ENCODE assay signal across 8 cellular contexts in genomic region chr12:7017870-7018349, GRCh38. TPM values are rescaled to one million over a fixed set of nuclear protein-coding genes. Genes with fewer than 3 reads are reported as not detected.
DNase-seq lines count a peak whose midpoint lies in the region; ATAC-seq and TF ChIP-seq lines count a peak whose summit lies in the region.

No MANE protein-coding gene starts in this region.

- H3K79me2 ChIP-seq in hepatocyte (peaks cover 46% of the 10 kb centered on the region), smooth muscle cell (ENCODE audit: low read depth) (no peaks in the 10 kb centered on the region)

- H3K4me1 ChIP-seq in hepatocyte (ENCODE audit: insufficient read depth) (peaks cover 14% of the 10 kb centered on the region), smooth muscle cell (ENCODE audit: low read depth) (peaks cover 9% of the 10 kb centered on the region)

- peaks cover 42% of the 10 kb centered on the region for H3K4me1 Mint-ChIP-seq in activated T-helper 1 cell treated with anti-CD3 and anti-CD28 coated beads, Interleukin-12 subunit alpha, Interleukin-12 subunit beta, Interleukin-2, Interleukin-4 antibody, amounts not matched to agents 30 ng/mL and 10 ng/mL and 1 ng/mL, durations not matched to agents 14 hours and 24 hours and 36 hours (ENCODE audit: low read depth)

- H3K9me3 ChIP-seq in hepatocyte (ENCODE audit: low read depth), result no peaks in the 10 kb centered on the region
- no peaks in the 10 kb centered on the region for H3K9me3 ChIP-seq in smooth muscle cell (replicated peaks; ENCODE audit: low read depth)

- H2AFZ ChIP-seq in hepatocyte, result peak overlapping the region; percentile 63
- H2AFZ ChIP-seq in smooth muscle cell (ENCODE audit: low read depth), result peak overlapping the region; percentile 45

- no peaks in the 10 kb centered on the region for H3K27me3 Mint-ChIP-seq in activated T-helper 1 cell treated with anti-CD3 and anti-CD28 coated beads, Interleukin-12 subunit alpha, Interleukin-12 subunit beta, Interleukin-2, Interleukin-4 antibody, amounts not matched to agents 30 ng/mL and 10 ng/mL and 1 ng/mL, durations not matched to agents 14 hours and 24 hours and 36 hours (ENCODE audit: insufficient read depth)

- peak overlapping the region; percentile 58 for H3K4me3 ChIP-seq in hepatocyte
- peak overlapping the region; percentile 71 for H3K4me3 ChIP-seq in smooth muscle cell

- H3K36me3 ChIP-seq in hepatocyte (replicated peaks; ENCODE audit: insufficient read depth, low read depth) (no peaks in the 10 kb centered on the region), smooth muscle cell (ENCODE audit: low read depth) (no peaks in the 10 kb centered on the region)

- H3K4me2 ChIP-seq in hepatocyte (peak overlapping the region; percentile 85), smooth muscle cell (peak overlapping the region; percentile 90)

- H3K27ac ChIP-seq in hepatocyte (peak overlapping the region; percentile 90), smooth muscle cell (ENCODE audit: low read depth) (peak overlapping the region; percentile 21)

- 2% methylated on average over 25 of the region's 25 CpGs for WGBS in hepatocyte (ENCODE audit: low lambda C conversion rate, missing lambda C conversion rate)
- 1% methylated on average over 24 of the region's 25 CpGs for WGBS in smooth muscle cell (ENCODE audit: low lambda C conversion rate)

- H3K27me3 ChIP-seq in hepatocyte, result no peaks in the 10 kb centered on the region
- no peaks in the 10 kb centered on the region for H3K27me3 ChIP-seq in smooth muscle cell (ENCODE audit: low read depth)

- H3K4me3 Mint-ChIP-seq in activated T-helper 1 cell treated with anti-CD3 and anti-CD28 coated beads, Interleukin-12 subunit alpha, Interleukin-12 subunit beta, Interleukin-2, Interleukin-4 antibody, amounts not matched to agents 30 ng/mL and 10 ng/mL and 1 ng/mL, durations not matched to agents 14 hours and 24 hours and 36 hours, result peak overlapping the region; percentile 93

- H3K36me3 Mint-ChIP-seq in activated T-helper 1 cell treated with anti-CD3 and anti-CD28 coated beads, Interleukin-12 subunit alpha, Interleukin-12 subunit beta, Interleukin-2, Interleukin-4 antibody, amounts not matched to agents 30 ng/mL and 10 ng/mL and 1 ng/mL, durations not matched to agents 14 hours and 24 hours and 36 hours (ENCODE audit: low read depth), result peaks cover 11% of the 10 kb centered on the region

- H3K9ac ChIP-seq in smooth muscle cell (ENCODE audit: low read depth), result peak overlapping the region; percentile 22

- H4K20me1 ChIP-seq in hepatocyte (ENCODE audit: insufficient read depth, poor library complexity, severe bottlenecking) (no peaks in the 10 kb centered on the region), smooth muscle cell (ENCODE audit: low read depth) (no peaks in the 10 kb centered on the region)

- no peaks in the 10 kb centered on the region for H3K9me2 ChIP-seq in hepatocyte (replicated peaks; ENCODE audit: insufficient read depth)

- intact Hi-C loops in activated T-helper 1 cell treated with anti-CD3 and anti-CD28 coated beads, Interleukin-12 subunit alpha, Interleukin-12 subunit beta, Interleukin-2, Interleukin-4 antibody, amounts not matched to agents 30 ng/mL and 10 ng/mL and 1 ng/mL, durations not matched to agents 14 hours and 24 hours and 36 hours (cut with micrococcal nuclease), result loop anchor here (1.0 to 2.0 kb wide), 15 partner anchors 48 to 329 kb away; partner anchors contain the start of genes C12orf57, C1R, C1RL and CLSTN3

- DNase-seq in DMS114 treated with DMSO at 0.1 percent for 48 hours (lab: John Stamatoyannopoulos, UW; ENCODE audit: unreplicated experiment), result peak; percentile 73
- DNase-seq in KG1 (lab: John Stamatoyannopoulos, UW), result peak; percentile 54
- DNase-seq in activated T-helper 1 cell treated with anti-CD3 and anti-CD28 coated beads, Interleukin-12 subunit alpha, Interleukin-12 subunit beta, Interleukin-2, Interleukin-4 antibody, amounts not matched to agents 30 ng/mL and 10 ng/mL and 1 ng/mL, durations not matched to agents 14 hours and 24 hours and 36 hours (ENCODE audit: low spot score), result no peak
- DNase-seq in hepatocyte (ENCODE audit: low spot score), result no peak
- no peak for DNase-seq in smooth muscle cell (lab: John Stamatoyannopoulos, UW; ENCODE audit: unreplicated experiment)
- DNase-seq in dedifferentiated amniotic fluid mesenchymal stem cell (ENCODE audit: extremely low spot score), result no peak

- ATAC-seq in GM19455 (IDR thresholded peaks at IDR 0.05; ENCODE audit: unreplicated experiment), result peak; percentile 27
- no peak for ATAC-seq in HG03469 (IDR thresholded peaks at IDR 0.05; ENCODE audit: unreplicated experiment)

- H3F3A ChIP-seq in smooth muscle cell (ENCODE audit: low read depth), result no peaks in the 10 kb centered on the region

- H3K27ac Mint-ChIP-seq in activated T-helper 1 cell treated with anti-CD3 and anti-CD28 coated beads, Interleukin-12 subunit alpha, Interleukin-12 subunit beta, Interleukin-2, Interleukin-4 antibody, amounts not matched to agents 30 ng/mL and 10 ng/mL and 1 ng/mL, durations not matched to agents 14 hours and 24 hours and 36 hours, result peak overlapping the region; percentile 95

- H3K9me3 Mint-ChIP-seq in activated T-helper 1 cell treated with anti-CD3 and anti-CD28 coated beads, Interleukin-12 subunit alpha, Interleukin-12 subunit beta, Interleukin-2, Interleukin-4 antibody, amounts not matched to agents 30 ng/mL and 10 ng/mL and 1 ng/mL, durations not matched to agents 14 hours and 24 hours and 36 hours, result no peaks in the 10 kb centered on the region

- TF ChIP-seq CTCF in hepatocyte (IDR thresholded peaks at IDR 0.05; ENCODE audit: poor library complexity), result no peak
- no peak for TF ChIP-seq CTCF in smooth muscle cell (IDR thresholded peaks at IDR 0.05; ENCODE audit: borderline replicate concordance, insufficient read depth, poor library complexity, severe bottlenecking)

RNA-seq across cellular contexts. Expression of gene LPCAT3, which starts 0.4 kb away (rescaled TPM):
- 27.9 and 30.0 TPM in 2 replicates for total RNA-seq in activated T-helper 1 cell treated with anti-CD3 and anti-CD28 coated beads, Interleukin-12 subunit alpha, Interleukin-12 subunit beta, Interleukin-2, Interleukin-4 antibody, amounts not matched to agents 30 ng/mL and 10 ng/mL and 1 ng/mL, durations not matched to agents 14 hours and 24 hours and 36 hours
- total RNA-seq in hepatocyte, result 76.9 and 78.6 TPM in 2 replicates
- 118 and 119 TPM in 2 replicates for polyA plus RNA-seq in hepatocyte
- total RNA-seq in smooth muscle cell, result 16.9 and 28.3 TPM in 2 replicates
- 34.3 and 35.9 TPM in 2 replicates for polyA plus RNA-seq in smooth muscle cell

RNA-seq across cellular contexts. Expression of gene C1S, which starts 42.6 kb away (rescaled TPM):
- total RNA-seq in activated T-helper 1 cell treated with anti-CD3 and anti-CD28 coated beads, Interleukin-12 subunit alpha, Interleukin-12 subunit beta, Interleukin-2, Interleukin-4 antibody, amounts not matched to agents 30 ng/mL and 10 ng/mL and 1 ng/mL, durations not matched to agents 14 hours and 24 hours and 36 hours, result 1.6 and 2.4 TPM in 2 replicates
- total RNA-seq in hepatocyte (114 and 120 TPM in 2 replicates), smooth muscle cell (38.5 and 65.7 TPM in 2 replicates)
- polyA plus RNA-seq in hepatocyte (130 and 143 TPM in 2 replicates), smooth muscle cell (61.1 and 69.2 TPM in 2 replicates)

RNA-seq across cellular contexts. Expression of gene EMG1, which starts 47.2 kb away (rescaled TPM):
- 132 and 134 TPM in 2 replicates for total RNA-seq in activated T-helper 1 cell treated with anti-CD3 and anti-CD28 coated beads, Interleukin-12 subunit alpha, Interleukin-12 subunit beta, Interleukin-2, Interleukin-4 antibody, amounts not matched to agents 30 ng/mL and 10 ng/mL and 1 ng/mL, durations not matched to agents 14 hours and 24 hours and 36 hours
- total RNA-seq in hepatocyte (24.3 and 26.8 TPM in 2 replicates), smooth muscle cell (21.9 and 26.5 TPM in 2 replicates)
- polyA plus RNA-seq in hepatocyte (50.3 and 51.8 TPM in 2 replicates), smooth muscle cell (54.4 and 62.0 TPM in 2 replicates)

RNA-seq across cellular contexts. Expression of gene PHB2, which starts 47.4 kb away (rescaled TPM):
- 456 and 469 TPM in 2 replicates for total RNA-seq in activated T-helper 1 cell treated with anti-CD3 and anti-CD28 coated beads, Interleukin-12 subunit alpha, Interleukin-12 subunit beta, Interleukin-2, Interleukin-4 antibody, amounts not matched to agents 30 ng/mL and 10 ng/mL and 1 ng/mL, durations not matched to agents 14 hours and 24 hours and 36 hours
- total RNA-seq in hepatocyte (186 and 197 TPM in 2 replicates), smooth muscle cell (148 and 162 TPM in 2 replicates)
- polyA plus RNA-seq in hepatocyte (142 and 143 TPM in 2 replicates), smooth muscle cell (139 and 155 TPM in 2 replicates)

Comparison
In these comparisons a context has a peak if more than half of its experiments do, and no peak if none do; other contexts are left out.
1. DNase-seq: peak in DMS114 treated with DMSO at 0.1 percent for 48 hours (single experiment) and KG1 (single experiment); none in activated T-helper 1 cell treated with anti-CD3 and anti-CD28 coated beads, Interleukin-12 subunit alpha, Interleukin-12 subunit beta, Interleukin-2, Interleukin-4 antibody, amounts not matched to agents 30 ng/mL and 10 ng/mL and 1 ng/mL, durations not matched to agents 14 hours and 24 hours and 36 hours (single experiment), hepatocyte (single experiment), smooth muscle cell (single experiment) and dedifferentiated amniotic fluid mesenchymal stem cell (single experiment).
2. RNA of gene C1S, which starts 42.6 kb away (total RNA-seq): 114 to 120 TPM in hepatocyte and 38.5 to 65.7 TPM in smooth muscle cell; 1.6 to 2.4 TPM in activated T-helper 1 cell treated with anti-CD3 and anti-CD28 coated beads, Interleukin-12 subunit alpha, Interleukin-12 subunit beta, Interleukin-2, Interleukin-4 antibody, amounts not matched to agents 30 ng/mL and 10 ng/mL and 1 ng/mL, durations not matched to agents 14 hours and 24 hours and 36 hours; every median in the first group is over 10 times any median in the second.